In genomic region chr15:57592426-57592825, GRCh38 we compare ENCODE assay signal across 10 cellular contexts. TPM values are rescaled to one million over a fixed set of nuclear protein-coding genes. Genes with fewer than 3 reads are reported as not detected.
A peak's percentile ranks its signal among the peaks of the same experiment; 100 is the strongest.
DNase-seq lines count a peak whose midpoint lies in the region; ATAC-seq and TF ChIP-seq lines count a peak whose summit lies in the region.
"Had no signal": no experiment of that assay in that cellular context is flagged by ENCODE, and none has a peak within 500 bp of the region (broad histone marks: within the 10 kb centered on the region; RNA-seq: fewer than 3 reads in every experiment).

No MANE protein-coding gene starts in this region.

- peak overlapping the region; percentile 36 for H3K4me3 Mint-ChIP-seq in activated CD4-positive, alpha-beta T cell treated with anti-CD3 and anti-CD28 coated beads, Interleukin-2, amount 10 ng/mL, durations not matched to agents 7 days and 5 days
- H3K4me3 Mint-ChIP-seq in activated naive CD8-positive, alpha-beta T cell treated with anti-CD3 and anti-CD28 coated beads, Interleukin-2, amount 10 ng/mL, durations not matched to agents 7 days and 5 days: peak overlapping the region; percentile 18

- H3K27ac Mint-ChIP-seq in activated CD4-positive, alpha-beta T cell treated with anti-CD3 and anti-CD28 coated beads, Interleukin-2, amount 10 ng/mL, durations not matched to agents 7 days and 5 days: no peak overlapping the region
- H3K27ac Mint-ChIP-seq in activated naive CD8-positive, alpha-beta T cell treated with anti-CD3 and anti-CD28 coated beads, Interleukin-2, amount 10 ng/mL, durations not matched to agents 7 days and 5 days: no peak overlapping the region

- peaks cover 29% of the 10 kb centered on the region for H3K27me3 Mint-ChIP-seq in activated CD4-positive, alpha-beta T cell treated with anti-CD3 and anti-CD28 coated beads, Interleukin-2, amount 10 ng/mL, durations not matched to agents 7 days and 5 days
- peaks cover 37% of the 10 kb centered on the region for H3K27me3 Mint-ChIP-seq in activated naive CD8-positive, alpha-beta T cell treated with anti-CD3 and anti-CD28 coated beads, Interleukin-2, amount 10 ng/mL, durations not matched to agents 7 days and 5 days

- H3K36me3 ChIP-seq in lower lobe of right lung (no peaks in the 10 kb centered on the region), subcutaneous abdominal adipose tissue (ENCODE audit: control insufficient read depth in 5 of 5, insufficient read depth in 5 of 5, low read length in 5 of 5) (no peaks in the 10 kb centered on the region)

- H3K27ac ChIP-seq in lower lobe of right lung (peak overlapping the region; percentile 77), subcutaneous abdominal adipose tissue (ENCODE audit: low read depth, low read length) (peak overlapping the region; percentile 93)

- intact Hi-C loops in lower lobe of right lung (cut with DNase I): no loop called here

- TF ChIP-seq CTCF in lower lobe of right lung (IDR thresholded peaks at IDR 0.05) (no peak), GM13977 (IDR thresholded peaks at IDR 0.05; ENCODE audit: extremely low read depth, insufficient read depth, missing control alignments) (no peak), omental fat pad (IDR thresholded peaks at IDR 0.05) (no peak)

- POLR2A ChIA-PET in activated CD4-positive, alpha-beta T cell treated with anti-CD3 and anti-CD28 coated beads, Interleukin-2, amount 10 ng/mL, durations not matched to agents 7 days and 5 days (lab: Charles Lee): no interaction called here
- POLR2A ChIA-PET in activated naive CD8-positive, alpha-beta T cell treated with anti-CD3 and anti-CD28 coated beads, Interleukin-2, amount 10 ng/mL, durations not matched to agents 7 days and 5 days (lab: Charles Lee): no interaction called here

- in situ Hi-C loops in GM13977 (cut with MboI; ENCODE audit: low pct_unique_long_range_greater_than_20kb, low sequenced_read_pairs, unreplicated experiment): no loop called here

- H3K9me3 Mint-ChIP-seq in activated CD4-positive, alpha-beta T cell treated with anti-CD3 and anti-CD28 coated beads, Interleukin-2, amount 10 ng/mL, durations not matched to agents 7 days and 5 days: peaks cover 2% of the 10 kb centered on the region
- peaks cover 2% of the 10 kb centered on the region for H3K9me3 Mint-ChIP-seq in activated naive CD8-positive, alpha-beta T cell treated with anti-CD3 and anti-CD28 coated beads, Interleukin-2, amount 10 ng/mL, durations not matched to agents 7 days and 5 days

- no peaks in the 10 kb centered on the region for H3K36me3 Mint-ChIP-seq in activated CD4-positive, alpha-beta T cell treated with anti-CD3 and anti-CD28 coated beads, Interleukin-2, amount 10 ng/mL, durations not matched to agents 7 days and 5 days (ENCODE audit: low read depth)
- no peaks in the 10 kb centered on the region for H3K36me3 Mint-ChIP-seq in activated naive CD8-positive, alpha-beta T cell treated with anti-CD3 and anti-CD28 coated beads, Interleukin-2, amount 10 ng/mL, durations not matched to agents 7 days and 5 days

- CTCF ChIA-PET in activated CD4-positive, alpha-beta T cell treated with anti-CD3 and anti-CD28 coated beads, Interleukin-2, amount 10 ng/mL, durations not matched to agents 7 days and 5 days (lab: Charles Lee): no interaction called here

- no peak for ATAC-seq in activated naive CD8-positive, alpha-beta T cell treated with anti-CD3 and anti-CD28 coated beads, Interleukin-2, amount 10 ng/mL, durations not matched to agents 7 days and 5 days (ENCODE audit: low read depth)
- no peak for ATAC-seq in lower lobe of right lung
- no peak for ATAC-seq in omental fat pad (ENCODE audit: low FRiP score)

- peak overlapping the region; percentile 68 for H3K4me3 ChIP-seq in lower lobe of right lung
- H3K4me3 ChIP-seq in subcutaneous abdominal adipose tissue (ENCODE audit: low read depth in 1 of 5, low read length in 5 of 5): peak overlapping the region; percentile 67 to 77 (median 74)
- H3K4me3 ChIP-seq: GM12878 had no signal

- H3K4me1 Mint-ChIP-seq in activated CD4-positive, alpha-beta T cell treated with anti-CD3 and anti-CD28 coated beads, Interleukin-2, amount 10 ng/mL, durations not matched to agents 7 days and 5 days: peaks cover 15% of the 10 kb centered on the region
- peaks cover 2% of the 10 kb centered on the region for H3K4me1 Mint-ChIP-seq in activated naive CD8-positive, alpha-beta T cell treated with anti-CD3 and anti-CD28 coated beads, Interleukin-2, amount 10 ng/mL, durations not matched to agents 7 days and 5 days

- no peak for DNase-seq in activated CD4-positive, alpha-beta T cell treated with anti-CD3 and anti-CD28 coated beads, Interleukin-2, amount 10 ng/mL, durations not matched to agents 7 days and 5 days
- no peak for DNase-seq in activated CD4-positive, alpha-beta T cell treated with anti-CD3 and anti-CD28 coated beads, Interleukin-2, amount 50 U/mL, for 48 hours
- DNase-seq in activated naive CD8-positive, alpha-beta T cell treated with anti-CD3 and anti-CD28 coated beads, Interleukin-2, amount 10 ng/mL, durations not matched to agents 7 days and 5 days: no peak
- DNase-seq in lower lobe of right lung: no peak
- no peak for DNase-seq in GM13977 (ENCODE audit: low spot score)
- DNase-seq in stimulated activated naive CD4-positive, alpha-beta T cell treated with Interleukin-2 at 50 U/mL for 16 hours (lab: John Stamatoyannopoulos, UW): no peak
- DNase-seq in omental fat pad (ENCODE audit: low spot score): no peak
- DNase-seq: IMR-90 had no signal

- H3K9me3 ChIP-seq in lower lobe of right lung (no peaks in the 10 kb centered on the region), subcutaneous abdominal adipose tissue (ENCODE audit: control insufficient read depth in 5 of 5, low read length in 5 of 5) (no peaks in the 10 kb centered on the region)

- H3K27me3 ChIP-seq in lower lobe of right lung (ENCODE audit: low read depth) (no peaks in the 10 kb centered on the region), subcutaneous abdominal adipose tissue (ENCODE audit: control insufficient read depth in 5 of 5, insufficient read depth in 4 of 5, low read length in 5 of 5) (no peaks in the 10 kb centered on the region)

- H3K4me1 ChIP-seq in lower lobe of right lung (peaks cover 51% of the 10 kb centered on the region), subcutaneous abdominal adipose tissue (ENCODE audit: control insufficient read depth in 5 of 5, insufficient read depth in 5 of 5, low read length in 5 of 5) (peaks cover 6 to 94% (median 91%) of the 10 kb centered on the region in 5 donors)

- H3K9ac ChIP-seq in subcutaneous abdominal adipose tissue (ENCODE audit: low read length in 5 of 5): peak overlapping the region; percentile 67 to 77 (median 70)

RNA-seq across cellular contexts. Expression of gene MYZAP, which starts 0.7 kb away (rescaled TPM):
- not detected for total RNA-seq in activated CD4-positive, alpha-beta T cell treated with anti-CD3 and anti-CD28 coated beads, Interleukin-2, amount 10 ng/mL, durations not matched to agents 7 days and 5 days
- total RNA-seq in activated naive CD8-positive, alpha-beta T cell treated with anti-CD3 and anti-CD28 coated beads, Interleukin-2, amount 10 ng/mL, durations not matched to agents 7 days and 5 days: not detected
- total RNA-seq in lower lobe of right lung (41.3 TPM), omental fat pad (10 to 100 TPM; 13.1 to 84.6 (median 20.2) TPM)
- total RNA-seq: GM12878, IMR-90 had no signal

Comparison
In these comparisons a context has a peak if more than half of its experiments do, and no peak if none do; other contexts are left out.
1. RNA of gene MYZAP, which starts 0.7 kb away (total RNA-seq): 41.3 TPM in lower lobe of right lung (single experiment) and 13.1 to 84.6 TPM in omental fat pad; not detected in activated naive CD8-positive, alpha-beta T cell treated with anti-CD3 and anti-CD28 coated beads, Interleukin-2, amount 10 ng/mL, durations not matched to agents 7 days and 5 days and not detected in activated CD4-positive, alpha-beta T cell treated with anti-CD3 and anti-CD28 coated beads, Interleukin-2, amount 10 ng/mL, durations not matched to agents 7 days and 5 days; every median in the first group is over 10 times any median in the second.